18 cellular contexts compared by ENCODE assay signal in the genomic region with DNA sequence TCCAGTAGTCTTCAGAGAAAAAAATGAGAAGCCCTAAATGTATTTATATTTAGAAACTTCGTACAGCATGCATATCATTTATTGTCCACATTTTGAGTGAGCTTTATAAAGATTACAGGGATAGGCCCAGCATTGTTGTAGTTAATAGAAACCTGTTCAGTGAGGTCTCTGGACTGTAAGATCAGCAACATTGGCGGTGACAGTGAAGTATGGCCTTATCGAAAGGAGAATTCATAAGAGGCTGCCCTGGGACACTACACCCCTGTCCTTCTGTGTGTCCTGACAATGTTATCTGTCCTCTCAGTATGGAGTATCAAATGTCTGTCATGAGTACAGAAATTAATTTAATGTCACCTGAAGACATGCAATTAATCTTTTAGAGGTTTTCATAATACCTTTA. TPM values are rescaled to one million over a fixed set of nuclear protein-coding genes. Genes with fewer than 3 reads are reported as not detected.
"Had no signal": no experiment of that assay in that cellular context is flagged by ENCODE, and none has a peak within 500 bp of the region (broad histone marks: within the 10 kb centered on the region; RNA-seq: fewer than 3 reads in every experiment).

No MANE protein-coding gene starts in this region.

- H3K27ac Mint-ChIP-seq: neural progenitor cell had no signal

- H3K4me3 ChIP-seq: coronary artery, gastrocnemius medialis, left ventricle myocardium inferior, neural progenitor cell, ovary, stomach, uterus had no signal

- H3K4me3 Mint-ChIP-seq: neural progenitor cell had no signal

- H3K27me3 ChIP-seq: gastrocnemius medialis, neural progenitor cell, ovary, stomach, uterus had no signal

- H3K9me3 ChIP-seq: gastrocnemius medialis, ovary, stomach, uterus had no signal

- H3K36me3 ChIP-seq: gastrocnemius medialis, neural progenitor cell, ovary, uterus had no signal

- DNase-seq: activated gamma-delta T cell; activated T-cell treated with anti-CD3 and anti-CD28 coated beads, Interleukin-2, amount 50 U/mL, for 1 hour; caudate nucleus; effector CD4-positive, alpha-beta T cell; gastrocnemius medialis; left ventricle myocardium inferior; mesendoderm; ovary; retina; stimulated activated CD4-positive, alpha-beta T cell treated with anti-CD3 and anti-CD28 coated beads, Interleukin-15, amount 100 ng/mL, for 24 hours; stimulated activated CD4-positive, alpha-beta T cell treated with anti-CD3 and anti-CD28 coated beads, Interleukin-4, amount 100 ng/mL, for 24 hours; stomach; T-helper 2 cell; uterus had no signal

- H3K27ac ChIP-seq: coronary artery, left ventricle myocardium inferior, ovary, stomach had no signal

RNA-seq across cellular contexts. Expression of a gene that starts 57.2 kb away (rescaled TPM):
- total RNA-seq: gastrocnemius medialis, left ventricle myocardium inferior, skeletal muscle tissue had no signal
- polyA plus RNA-seq: keratinocyte, ovary had no signal
